ENCODE assay signal across 8 cellular contexts in the genomic region with DNA sequence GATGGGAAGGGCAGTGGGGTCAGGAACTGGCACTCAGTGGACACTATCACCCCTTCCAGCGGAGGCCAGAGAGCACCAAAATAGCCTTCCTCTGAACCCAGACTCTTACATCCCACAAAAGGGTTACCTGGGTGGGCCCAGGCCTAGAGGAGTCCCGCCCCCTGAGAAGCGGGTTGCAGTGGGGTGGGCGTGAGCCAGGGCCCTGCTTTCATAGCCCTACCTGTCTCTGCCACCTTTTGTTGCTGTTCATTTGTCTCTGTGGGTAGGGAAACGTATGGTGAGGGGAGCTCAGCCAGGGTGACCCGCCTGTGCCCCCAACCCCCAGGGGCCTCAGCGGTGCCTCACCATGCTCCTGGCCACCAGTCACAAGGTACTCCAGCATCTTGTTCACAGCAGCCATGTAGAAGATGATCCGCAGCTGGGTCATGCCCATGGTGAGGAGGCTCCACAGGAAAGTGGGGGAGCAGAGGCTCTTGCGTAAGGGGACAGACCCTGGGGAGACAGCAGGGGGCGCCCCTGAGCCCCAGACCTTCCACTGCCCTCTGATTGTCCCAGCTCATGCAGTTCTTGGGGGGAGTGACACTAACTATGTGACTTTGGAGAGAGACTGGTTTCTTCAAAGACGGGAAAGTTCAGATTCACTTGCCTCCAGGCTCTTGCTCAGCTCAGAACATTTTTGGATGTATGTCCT. TPM values are rescaled to one million over a fixed set of nuclear protein-coding genes. Genes with fewer than 3 reads are reported as not detected.
DNase-seq lines count a peak whose midpoint lies in the region; ATAC-seq and TF ChIP-seq lines count a peak whose summit lies in the region.

No MANE protein-coding gene starts in this region.

- H3K36me3 ChIP-seq in stomach: peaks cover 24 to 82% (median 74%) of the 10 kb centered on the region in 4 donors

- DNase-seq in SIG-M5 treated with dmso at 0.1 percent for 504 hours (lab: John Stamatoyannopoulos, UW; ENCODE audit: unreplicated experiment): peak; percentile 42
- no peak for DNase-seq in SIG-M5 (lab: John Stamatoyannopoulos, UW)
- peak; percentile 58 for DNase-seq in OCI-M1 (lab: John Stamatoyannopoulos, UW)
- DNase-seq in activated naive CD4-positive, alpha-beta T cell treated with anti-CD3 and anti-CD28 coated beads, Interleukin-2, amount 50 U/mL, for 72 hours (ENCODE audit: low spot score in 2 of 2): peak in 1 of 2 donors; percentile 72
- DNase-seq in iris pigment epithelial cell (ENCODE audit: low read depth): peak; percentile 14
- peak; percentile 50 for DNase-seq in stomach
- DNase-seq in DMS79 treated with DMSO at 0.1 percent for 48 hours (lab: John Stamatoyannopoulos, UW): no peak
- DNase-seq in occipital lobe (lab: John Stamatoyannopoulos, UW): no peak

- WGBS in stomach, 5 donors: 81 to 86% (median 82%) methylated on average over 8 to 11 of the region's 11 CpGs

- intact Hi-C loops in stomach (cut with DNase I; ENCODE audit: low total_unique reads): loop anchor here (5.0 kb wide), 1 partner anchor 36 kb away; no protein-coding TSS in a partner anchor

- no peak for TF ChIP-seq POLR2A in stomach (IDR thresholded peaks at IDR 0.05)

- H3K27me3 ChIP-seq in stomach: no peaks in the 10 kb centered on the region

- H3K36me3 Mint-ChIP-seq in activated naive CD4-positive, alpha-beta T cell treated with anti-CD3 and anti-CD28 coated beads, Interleukin-2, amount 50 U/mL, for 72 hours: peaks cover 6 to 18% of the 10 kb centered on the region in 2 donors

- no peak overlapping the region for H3K27ac Mint-ChIP-seq in activated naive CD4-positive, alpha-beta T cell treated with anti-CD3 and anti-CD28 coated beads, Interleukin-2, amount 50 U/mL, for 72 hours

- H3K4me1 ChIP-seq in stomach: peaks cover 0 to 20% (median 12%) of the 10 kb centered on the region in 4 donors

- peak in 4 of 7 experiments; percentile 42 to 54 (median 48) for TF ChIP-seq CTCF in stomach (IDR thresholded peaks at IDR 0.05)

- no peaks in the 10 kb centered on the region for H3K9me3 Mint-ChIP-seq in activated naive CD4-positive, alpha-beta T cell treated with anti-CD3 and anti-CD28 coated beads, Interleukin-2, amount 50 U/mL, for 72 hours

- H3K9me3 ChIP-seq in stomach: no peaks in the 10 kb centered on the region

- H3K4me3 ChIP-seq in stomach: no peak overlapping the region

- H3K27ac ChIP-seq in stomach: no peak overlapping the region

- peak; percentile 69 to 76 for ATAC-seq in activated naive CD4-positive, alpha-beta T cell treated with anti-CD3 and anti-CD28 coated beads, Interleukin-2, amount 50 U/mL, for 72 hours

- no peak for TF ChIP-seq EP300 in stomach (IDR thresholded peaks at IDR 0.05)

RNA-seq across cellular contexts. Expression of a gene that starts 24.0 kb away (rescaled TPM):
- total RNA-seq in activated naive CD4-positive, alpha-beta T cell treated with anti-CD3 and anti-CD28 coated beads, Interleukin-2, amount 50 U/mL, for 72 hours: 10 to 100 TPM; 11.4 to 26.0 TPM
- total RNA-seq in stomach (10 to 100 TPM; 10.5 to 38.4 (median 18.5) TPM), occipital lobe (0.94 TPM)
- 10 to 100 TPM; 16.0 to 24.6 (median 19.7) TPM for polyA plus RNA-seq in stomach

RNA-seq across cellular contexts. Expression of a gene that starts 31.2 kb away (rescaled TPM):
- 1 to 10 TPM in 1 of 2 donors, not detected in 1; 1.4 TPM for total RNA-seq in activated naive CD4-positive, alpha-beta T cell treated with anti-CD3 and anti-CD28 coated beads, Interleukin-2, amount 50 U/mL, for 72 hours
- total RNA-seq in stomach (1 to 10 TPM in 2 of 5 donors, not detected in 3; 3.9 to 8.1 TPM), occipital lobe (0.47 TPM)
- under 1 TPM; 0.75 to 0.78 (median 0.76) TPM for polyA plus RNA-seq in stomach

RNA-seq across cellular contexts. Expression of a gene that starts 39.0 kb away (rescaled TPM):
- 10 to 100 TPM; 86.8 to 90.1 TPM for total RNA-seq in activated naive CD4-positive, alpha-beta T cell treated with anti-CD3 and anti-CD28 coated beads, Interleukin-2, amount 50 U/mL, for 72 hours
- total RNA-seq in stomach (10 to 100 TPM in 3 of 5 donors, 1 to 10 TPM in 2; 1.7 to 51.3 (median 31.3) TPM), occipital lobe (33.1 TPM)
- polyA plus RNA-seq in stomach: 10 to 100 TPM; 66.7 to 79.6 (median 73.7) TPM

RNA-seq across cellular contexts. Expression of a gene that starts 45.9 kb away (rescaled TPM):
- total RNA-seq in activated naive CD4-positive, alpha-beta T cell treated with anti-CD3 and anti-CD28 coated beads, Interleukin-2, amount 50 U/mL, for 72 hours: not detected
- total RNA-seq in stomach (not detected), occipital lobe (not detected)
- not detected for polyA plus RNA-seq in stomach

Comparison
In these comparisons a context has a peak if more than half of its experiments do, and no peak if none do; other contexts are left out.
1. DNase-seq: peak in SIG-M5 treated with dmso at 0.1 percent for 504 hours (single experiment), OCI-M1 (single experiment), iris pigment epithelial cell (single experiment) and stomach (single experiment); none in SIG-M5 (single experiment), DMS79 treated with DMSO at 0.1 percent for 48 hours (single experiment) and occipital lobe (single experiment).